Comparison of ENCODE assay signal across 1 cellular context in the genomic region with DNA sequence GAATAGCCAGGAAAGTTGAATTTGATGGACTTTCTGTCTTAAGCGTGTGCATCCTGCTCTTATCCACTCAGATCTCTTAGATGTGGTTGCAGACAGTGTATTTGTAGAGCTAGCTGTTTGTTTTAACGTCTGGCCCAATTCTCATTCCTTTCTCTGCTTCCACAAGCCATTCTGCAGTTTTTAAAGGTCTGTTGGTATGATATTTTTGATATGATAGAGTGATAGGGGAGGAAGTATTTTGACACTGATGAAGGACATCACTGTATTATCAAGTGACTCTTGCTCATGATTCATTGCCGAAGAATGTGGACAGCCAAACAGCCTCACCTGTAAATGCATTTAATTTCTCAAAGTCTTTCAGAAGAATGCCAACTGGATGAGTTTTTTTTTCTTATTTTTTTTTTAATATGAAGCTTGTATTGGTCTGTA.
TF ChIP-seq lines count a peak whose summit lies in the region.

No MANE protein-coding gene starts in this region.

TF ChIP-seq in HepG2, 621 proteins besides CTCF, POLR2A, EP300 and RAD21 (continued from another document):
- TF ChIP-seq ZNF878 (CRISPR knock-in tag; IDR thresholded peaks at IDR 0.05) (no peak), SOX5 (CRISPR knock-in tag; IDR thresholded peaks at IDR 0.05; ENCODE audit: borderline replicate concordance) (peak; percentile 80), ZNF264 (CRISPR knock-in tag; IDR thresholded peaks at IDR 0.05) (0 out of 2 replicates have a peak, but pooled peaks have one; percentile 25), NCOR1 (IDR thresholded peaks at IDR 0.05; ENCODE audit: borderline replicate concordance, low read length) (0 out of 2 replicates have a peak, but pooled peaks have one; percentile 18), HDAC1 (CRISPR knock-in tag; IDR thresholded peaks at IDR 0.05) (peak; percentile 17; the same call in 1 of the 2 replicates), FOXJ3 (CRISPR knock-in tag; IDR thresholded peaks at IDR 0.05; ENCODE audit: borderline replicate concordance) (peak; percentile 1; the same call in 1 of the 2 replicates), HDAC2 (CRISPR knock-in tag; IDR thresholded peaks at IDR 0.05) (peak; percentile 78; the same call in 1 of the 2 replicates), SOX13 (IDR thresholded peaks at IDR 0.05) (0 out of 2 replicates have a peak, but pooled peaks have one; percentile 35), SOX13 (CRISPR knock-in tag; conservative IDR thresholded peaks at IDR 0.05 in 1 of 2, IDR thresholded peaks at IDR 0.05 in 1 of 2) (peak in 1 of 2 experiments; percentile 89; a peak in 2 of 4 replicates), TEAD3 (CRISPR knock-in tag; optimal IDR thresholded peaks at IDR 0.05; ENCODE audit: borderline replicate concordance) (peak; percentile 65), MBNL3 (CRISPR knock-in tag; conservative IDR thresholded peaks at IDR 0.05) (no peak), ISL2 (CRISPR knock-in tag; IDR thresholded peaks at IDR 0.05) (peak; percentile 89), FOXK1 (CRISPR knock-in tag; IDR thresholded peaks at IDR 0.05; ENCODE audit: borderline replicate concordance, low read depth) (0 out of 2 replicates have a peak, but pooled peaks have one; percentile 37), MEF2D (CRISPR knock-in tag; IDR thresholded peaks at IDR 0.05) (peak; percentile 92; the same call in 1 of the 2 replicates), ZSCAN29 (CRISPR knock-in tag; conservative IDR thresholded peaks at IDR 0.05) (no peak), RCOR2 (CRISPR knock-in tag; IDR thresholded peaks at IDR 0.05) (peak; percentile 46), TCF7L2 (IDR thresholded peaks at IDR 0.05; ENCODE audit: low read depth, low read length) (peak; percentile 85), RBM22 (optimal IDR thresholded peaks at IDR 0.05; ENCODE audit: low read length) (peak; percentile 49), HNF4G (IDR thresholded peaks at IDR 0.05; ENCODE audit: borderline replicate concordance, low read depth, low read length) (peak; percentile 63; the same call in 1 of the 2 replicates), HNF4G (CRISPR knock-in tag; IDR thresholded peaks at IDR 0.05; ENCODE audit: borderline replicate concordance, low read depth) (no peak)
- TF ChIP-seq, protein P1, sequence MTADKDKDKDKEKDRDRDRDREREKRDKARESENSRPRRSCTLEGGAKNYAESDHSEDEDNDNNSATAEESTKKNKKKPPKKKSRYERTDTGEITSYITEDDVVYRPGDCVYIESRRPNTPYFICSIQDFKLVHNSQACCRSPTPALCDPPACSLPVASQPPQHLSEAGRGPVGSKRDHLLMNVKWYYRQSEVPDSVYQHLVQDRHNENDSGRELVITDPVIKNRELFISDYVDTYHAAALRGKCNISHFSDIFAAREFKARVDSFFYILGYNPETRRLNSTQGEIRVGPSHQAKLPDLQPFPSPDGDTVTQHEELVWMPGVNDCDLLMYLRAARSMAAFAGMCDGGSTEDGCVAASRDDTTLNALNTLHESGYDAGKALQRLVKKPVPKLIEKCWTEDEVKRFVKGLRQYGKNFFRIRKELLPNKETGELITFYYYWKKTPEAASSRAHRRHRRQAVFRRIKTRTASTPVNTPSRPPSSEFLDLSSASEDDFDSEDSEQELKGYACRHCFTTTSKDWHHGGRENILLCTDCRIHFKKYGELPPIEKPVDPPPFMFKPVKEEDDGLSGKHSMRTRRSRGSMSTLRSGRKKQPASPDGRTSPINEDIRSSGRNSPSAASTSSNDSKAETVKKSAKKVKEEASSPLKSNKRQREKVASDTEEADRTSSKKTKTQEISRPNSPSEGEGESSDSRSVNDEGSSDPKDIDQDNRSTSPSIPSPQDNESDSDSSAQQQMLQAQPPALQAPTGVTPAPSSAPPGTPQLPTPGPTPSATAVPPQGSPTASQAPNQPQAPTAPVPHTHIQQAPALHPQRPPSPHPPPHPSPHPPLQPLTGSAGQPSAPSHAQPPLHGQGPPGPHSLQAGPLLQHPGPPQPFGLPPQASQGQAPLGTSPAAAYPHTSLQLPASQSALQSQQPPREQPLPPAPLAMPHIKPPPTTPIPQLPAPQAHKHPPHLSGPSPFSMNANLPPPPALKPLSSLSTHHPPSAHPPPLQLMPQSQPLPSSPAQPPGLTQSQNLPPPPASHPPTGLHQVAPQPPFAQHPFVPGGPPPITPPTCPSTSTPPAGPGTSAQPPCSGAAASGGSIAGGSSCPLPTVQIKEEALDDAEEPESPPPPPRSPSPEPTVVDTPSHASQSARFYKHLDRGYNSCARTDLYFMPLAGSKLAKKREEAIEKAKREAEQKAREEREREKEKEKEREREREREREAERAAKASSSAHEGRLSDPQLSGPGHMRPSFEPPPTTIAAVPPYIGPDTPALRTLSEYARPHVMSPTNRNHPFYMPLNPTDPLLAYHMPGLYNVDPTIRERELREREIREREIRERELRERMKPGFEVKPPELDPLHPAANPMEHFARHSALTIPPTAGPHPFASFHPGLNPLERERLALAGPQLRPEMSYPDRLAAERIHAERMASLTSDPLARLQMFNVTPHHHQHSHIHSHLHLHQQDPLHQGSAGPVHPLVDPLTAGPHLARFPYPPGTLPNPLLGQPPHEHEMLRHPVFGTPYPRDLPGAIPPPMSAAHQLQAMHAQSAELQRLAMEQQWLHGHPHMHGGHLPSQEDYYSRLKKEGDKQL (CRISPR knock-in tag; IDR thresholded peaks at IDR 0.05; ENCODE audit: low read depth) = peak; percentile 80; the same call in 1 of the 2 replicates
- TF ChIP-seq, protein P2, sequence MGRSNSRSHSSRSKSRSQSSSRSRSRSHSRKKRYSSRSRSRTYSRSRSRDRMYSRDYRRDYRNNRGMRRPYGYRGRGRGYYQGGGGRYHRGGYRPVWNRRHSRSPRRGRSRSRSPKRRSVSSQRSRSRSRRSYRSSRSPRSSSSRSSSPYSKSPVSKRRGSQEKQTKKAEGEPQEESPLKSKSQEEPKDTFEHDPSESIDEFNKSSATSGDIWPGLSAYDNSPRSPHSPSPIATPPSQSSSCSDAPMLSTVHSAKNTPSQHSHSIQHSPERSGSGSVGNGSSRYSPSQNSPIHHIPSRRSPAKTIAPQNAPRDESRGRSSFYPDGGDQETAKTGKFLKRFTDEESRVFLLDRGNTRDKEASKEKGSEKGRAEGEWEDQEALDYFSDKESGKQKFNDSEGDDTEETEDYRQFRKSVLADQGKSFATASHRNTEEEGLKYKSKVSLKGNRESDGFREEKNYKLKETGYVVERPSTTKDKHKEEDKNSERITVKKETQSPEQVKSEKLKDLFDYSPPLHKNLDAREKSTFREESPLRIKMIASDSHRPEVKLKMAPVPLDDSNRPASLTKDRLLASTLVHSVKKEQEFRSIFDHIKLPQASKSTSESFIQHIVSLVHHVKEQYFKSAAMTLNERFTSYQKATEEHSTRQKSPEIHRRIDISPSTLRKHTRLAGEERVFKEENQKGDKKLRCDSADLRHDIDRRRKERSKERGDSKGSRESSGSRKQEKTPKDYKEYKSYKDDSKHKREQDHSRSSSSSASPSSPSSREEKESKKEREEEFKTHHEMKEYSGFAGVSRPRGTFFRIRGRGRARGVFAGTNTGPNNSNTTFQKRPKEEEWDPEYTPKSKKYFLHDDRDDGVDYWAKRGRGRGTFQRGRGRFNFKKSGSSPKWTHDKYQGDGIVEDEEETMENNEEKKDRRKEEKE (IDR thresholded peaks at IDR 0.05) = no peak
- TF ChIP-seq, protein P3, sequence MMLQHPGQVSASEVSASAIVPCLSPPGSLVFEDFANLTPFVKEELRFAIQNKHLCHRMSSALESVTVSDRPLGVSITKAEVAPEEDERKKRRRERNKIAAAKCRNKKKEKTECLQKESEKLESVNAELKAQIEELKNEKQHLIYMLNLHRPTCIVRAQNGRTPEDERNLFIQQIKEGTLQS (CRISPR knock-in tag; IDR thresholded peaks at IDR 0.05) = 0 out of 2 replicates have a peak, but pooled peaks have one; percentile 56
- TF ChIP-seq, protein P4, sequence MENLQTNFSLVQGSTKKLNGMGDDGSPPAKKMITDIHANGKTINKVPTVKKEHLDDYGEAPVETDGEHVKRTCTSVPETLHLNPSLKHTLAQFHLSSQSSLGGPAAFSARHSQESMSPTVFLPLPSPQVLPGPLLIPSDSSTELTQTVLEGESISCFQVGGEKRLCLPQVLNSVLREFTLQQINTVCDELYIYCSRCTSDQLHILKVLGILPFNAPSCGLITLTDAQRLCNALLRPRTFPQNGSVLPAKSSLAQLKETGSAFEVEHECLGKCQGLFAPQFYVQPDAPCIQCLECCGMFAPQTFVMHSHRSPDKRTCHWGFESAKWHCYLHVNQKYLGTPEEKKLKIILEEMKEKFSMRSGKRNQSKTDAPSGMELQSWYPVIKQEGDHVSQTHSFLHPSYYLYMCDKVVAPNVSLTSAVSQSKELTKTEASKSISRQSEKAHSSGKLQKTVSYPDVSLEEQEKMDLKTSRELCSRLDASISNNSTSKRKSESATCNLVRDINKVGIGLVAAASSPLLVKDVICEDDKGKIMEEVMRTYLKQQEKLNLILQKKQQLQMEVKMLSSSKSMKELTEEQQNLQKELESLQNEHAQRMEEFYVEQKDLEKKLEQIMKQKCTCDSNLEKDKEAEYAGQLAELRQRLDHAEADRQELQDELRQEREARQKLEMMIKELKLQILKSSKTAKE (CRISPR knock-in tag; IDR thresholded peaks at IDR 0.05; ENCODE audit: borderline replicate concordance) = peak; percentile 91
- TF ChIP-seq, protein P5, sequence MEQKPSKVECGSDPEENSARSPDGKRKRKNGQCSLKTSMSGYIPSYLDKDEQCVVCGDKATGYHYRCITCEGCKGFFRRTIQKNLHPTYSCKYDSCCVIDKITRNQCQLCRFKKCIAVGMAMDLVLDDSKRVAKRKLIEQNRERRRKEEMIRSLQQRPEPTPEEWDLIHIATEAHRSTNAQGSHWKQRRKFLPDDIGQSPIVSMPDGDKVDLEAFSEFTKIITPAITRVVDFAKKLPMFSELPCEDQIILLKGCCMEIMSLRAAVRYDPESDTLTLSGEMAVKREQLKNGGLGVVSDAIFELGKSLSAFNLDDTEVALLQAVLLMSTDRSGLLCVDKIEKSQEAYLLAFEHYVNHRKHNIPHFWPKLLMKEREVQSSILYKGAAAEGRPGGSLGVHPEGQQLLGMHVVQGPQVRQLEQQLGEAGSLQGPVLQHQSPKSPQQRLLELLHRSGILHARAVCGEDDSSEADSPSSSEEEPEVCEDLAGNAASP (CRISPR knock-in tag; IDR thresholded peaks at IDR 0.05; ENCODE audit: borderline replicate concordance) = 0 out of 2 replicates have a peak, but pooled peaks have one; percentile 19
- TF ChIP-seq, protein P6, sequence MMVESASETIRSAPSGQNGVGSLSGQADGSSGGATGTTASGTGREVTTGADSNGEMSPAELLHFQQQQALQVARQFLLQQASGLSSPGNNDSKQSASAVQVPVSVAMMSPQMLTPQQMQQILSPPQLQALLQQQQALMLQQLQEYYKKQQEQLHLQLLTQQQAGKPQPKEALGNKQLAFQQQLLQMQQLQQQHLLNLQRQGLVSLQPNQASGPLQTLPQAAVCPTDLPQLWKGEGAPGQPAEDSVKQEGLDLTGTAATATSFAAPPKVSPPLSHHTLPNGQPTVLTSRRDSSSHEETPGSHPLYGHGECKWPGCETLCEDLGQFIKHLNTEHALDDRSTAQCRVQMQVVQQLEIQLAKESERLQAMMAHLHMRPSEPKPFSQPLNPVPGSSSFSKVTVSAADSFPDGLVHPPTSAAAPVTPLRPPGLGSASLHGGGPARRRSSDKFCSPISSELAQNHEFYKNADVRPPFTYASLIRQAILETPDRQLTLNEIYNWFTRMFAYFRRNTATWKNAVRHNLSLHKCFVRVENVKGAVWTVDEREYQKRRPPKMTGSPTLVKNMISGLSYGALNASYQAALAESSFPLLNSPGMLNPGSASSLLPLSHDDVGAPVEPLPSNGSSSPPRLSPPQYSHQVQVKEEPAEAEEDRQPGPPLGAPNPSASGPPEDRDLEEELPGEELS (CRISPR knock-in tag; IDR thresholded peaks at IDR 0.05) = peak; percentile 83
- TF ChIP-seq, protein P7, sequence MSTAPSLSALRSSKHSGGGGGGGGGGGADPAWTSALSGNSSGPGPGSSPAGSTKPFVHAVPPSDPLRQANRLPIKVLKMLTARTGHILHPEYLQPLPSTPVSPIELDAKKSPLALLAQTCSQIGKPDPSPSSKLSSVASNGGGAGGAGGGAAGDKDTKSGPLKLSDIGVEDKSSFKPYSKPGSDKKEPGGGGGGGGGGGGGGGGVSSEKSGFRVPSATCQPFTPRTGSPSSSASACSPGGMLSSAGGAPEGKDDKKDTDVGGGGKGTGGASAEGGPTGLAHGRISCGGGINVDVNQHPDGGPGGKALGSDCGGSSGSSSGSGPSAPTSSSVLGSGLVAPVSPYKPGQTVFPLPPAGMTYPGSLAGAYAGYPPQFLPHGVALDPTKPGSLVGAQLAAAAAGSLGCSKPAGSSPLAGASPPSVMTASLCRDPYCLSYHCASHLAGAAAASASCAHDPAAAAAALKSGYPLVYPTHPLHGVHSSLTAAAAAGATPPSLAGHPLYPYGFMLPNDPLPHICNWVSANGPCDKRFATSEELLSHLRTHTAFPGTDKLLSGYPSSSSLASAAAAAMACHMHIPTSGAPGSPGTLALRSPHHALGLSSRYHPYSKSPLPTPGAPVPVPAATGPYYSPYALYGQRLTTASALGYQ (CRISPR knock-in tag; IDR thresholded peaks at IDR 0.05) = peak; percentile 80; the same call in 1 of the 2 replicates
